Comparison of ENCODE assay signal across 1 cellular context in genomic region chr13:21522847-21523246, GRCh38.
TF ChIP-seq lines count a peak whose summit lies in the region.

No MANE protein-coding gene starts in this region.

TF ChIP-seq in K562, 482 proteins besides CTCF, POLR2A, EP300 and RAD21 (continued from another document and continues in another):
- TF ChIP-seq ZNF644 (tag; IDR thresholded peaks at IDR 0.05; ENCODE audit: low read depth) (no peak), PHF8 (IDR thresholded peaks at IDR 0.05; ENCODE audit: borderline replicate concordance, low read length) (no peak), ZNF395 (CRISPR knock-in tag; IDR thresholded peaks at IDR 0.05) (no peak), TOE1 (IDR thresholded peaks at IDR 0.05; ENCODE audit: borderline replicate concordance) (no peak), TOE1 (CRISPR knock-in tag; IDR thresholded peaks at IDR 0.05; ENCODE audit: borderline replicate concordance, low read depth) (no peak), NCOA1 (IDR thresholded peaks at IDR 0.05; ENCODE audit: low read depth) (no peak), PPARD (CRISPR knock-in tag; IDR thresholded peaks at IDR 0.05) (no peak), ZNF12 (CRISPR knock-in tag; IDR thresholded peaks at IDR 0.05) (no peak), DNMT1 (IDR thresholded peaks at IDR 0.05) (no peak), HLTF (IDR thresholded peaks at IDR 0.05) (no peak), NFRKB (IDR thresholded peaks at IDR 0.05; ENCODE audit: low read depth) (no peak), YY1 (IDR thresholded peaks at IDR 0.05; ENCODE audit: borderline replicate concordance in 1 of 3, control insufficient read depth in 1 of 3, extremely low read depth in 1 of 3, insufficient read depth in 3 of 3, insufficient read length in 1 of 3, insufficient replicate concordance in 2 of 3, low read depth in 1 of 3, low read length in 2 of 3) (peak in 1 of 3 experiments; percentile 12), ZBTB5 (IDR thresholded peaks at IDR 0.05) (no peak), JUNB (CRISPR knock-in tag; conservative IDR thresholded peaks at IDR 0.05) (no peak), ZNF445 (CRISPR knock-in tag; IDR thresholded peaks at IDR 0.05; ENCODE audit: low read depth) (no peak), TEAD4 (IDR thresholded peaks at IDR 0.05; ENCODE audit: low read length) (peak; percentile 80), TEAD4 (CRISPR knock-in tag; IDR thresholded peaks at IDR 0.05; ENCODE audit: borderline replicate concordance) (no peak), MLLT1 (IDR thresholded peaks at IDR 0.05) (no peak), EGR1 (conservative IDR thresholded peaks at IDR 0.05) (peak; percentile 61), ARID4B (CRISPR knock-in tag; IDR thresholded peaks at IDR 0.05) (no peak), SAFB (IDR thresholded peaks at IDR 0.05; ENCODE audit: borderline replicate concordance, low read depth, low read length) (no peak), ZNF347 (CRISPR knock-in tag; IDR thresholded peaks at IDR 0.05; ENCODE audit: low read depth) (no peak), ZNF253 (CRISPR knock-in tag; conservative IDR thresholded peaks at IDR 0.05) (no peak), TRIM24 (IDR thresholded peaks at IDR 0.05) (peak; percentile 53 to 69; a peak in 2 of 4 replicates), ILF3 (IDR thresholded peaks at IDR 0.05; ENCODE audit: borderline replicate concordance) (no peak), ETV6 (IDR thresholded peaks at IDR 0.05; ENCODE audit: borderline replicate concordance in 1 of 2, low read depth in 2 of 2, low read length in 1 of 2) (no peak), ETV6 (CRISPR knock-in tag; IDR thresholded peaks at IDR 0.05; ENCODE audit: borderline replicate concordance) (no peak), HDAC8 (tag; IDR thresholded peaks at IDR 0.05) (no peak), GATA2 (CRISPR knock-in tag; IDR thresholded peaks at IDR 0.05) (no peak), ZNF561 (CRISPR knock-in tag; conservative IDR thresholded peaks at IDR 0.05) (no peak), ZNF766 (CRISPR knock-in tag; conservative IDR thresholded peaks at IDR 0.05) (no peak), ZNF143 (CRISPR knock-in tag; IDR thresholded peaks at IDR 0.05) (no peak), CHCHD3 (CRISPR knock-in tag; IDR thresholded peaks at IDR 0.05) (no peak), CREM (IDR thresholded peaks at IDR 0.05; ENCODE audit: low read depth) (peak; percentile 49; the same call in 1 of the 2 replicates), RBM25 (IDR thresholded peaks at IDR 0.05; ENCODE audit: low read depth, low read length, severe bottlenecking) (no peak), NCOA2 (IDR thresholded peaks at IDR 0.05; ENCODE audit: partially characterized antibody in 2 of 2) (no peak), THAP7 (CRISPR knock-in tag; IDR thresholded peaks at IDR 0.05) (no peak), ZNF212 (CRISPR knock-in tag; IDR thresholded peaks at IDR 0.05) (no peak)
- TF ChIP-seq, protein P1, sequence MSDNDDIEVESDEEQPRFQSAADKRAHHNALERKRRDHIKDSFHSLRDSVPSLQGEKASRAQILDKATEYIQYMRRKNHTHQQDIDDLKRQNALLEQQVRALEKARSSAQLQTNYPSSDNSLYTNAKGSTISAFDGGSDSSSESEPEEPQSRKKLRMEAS (CRISPR knock-in tag; IDR thresholded peaks at IDR 0.05): no peak
- TF ChIP-seq, protein P2, sequence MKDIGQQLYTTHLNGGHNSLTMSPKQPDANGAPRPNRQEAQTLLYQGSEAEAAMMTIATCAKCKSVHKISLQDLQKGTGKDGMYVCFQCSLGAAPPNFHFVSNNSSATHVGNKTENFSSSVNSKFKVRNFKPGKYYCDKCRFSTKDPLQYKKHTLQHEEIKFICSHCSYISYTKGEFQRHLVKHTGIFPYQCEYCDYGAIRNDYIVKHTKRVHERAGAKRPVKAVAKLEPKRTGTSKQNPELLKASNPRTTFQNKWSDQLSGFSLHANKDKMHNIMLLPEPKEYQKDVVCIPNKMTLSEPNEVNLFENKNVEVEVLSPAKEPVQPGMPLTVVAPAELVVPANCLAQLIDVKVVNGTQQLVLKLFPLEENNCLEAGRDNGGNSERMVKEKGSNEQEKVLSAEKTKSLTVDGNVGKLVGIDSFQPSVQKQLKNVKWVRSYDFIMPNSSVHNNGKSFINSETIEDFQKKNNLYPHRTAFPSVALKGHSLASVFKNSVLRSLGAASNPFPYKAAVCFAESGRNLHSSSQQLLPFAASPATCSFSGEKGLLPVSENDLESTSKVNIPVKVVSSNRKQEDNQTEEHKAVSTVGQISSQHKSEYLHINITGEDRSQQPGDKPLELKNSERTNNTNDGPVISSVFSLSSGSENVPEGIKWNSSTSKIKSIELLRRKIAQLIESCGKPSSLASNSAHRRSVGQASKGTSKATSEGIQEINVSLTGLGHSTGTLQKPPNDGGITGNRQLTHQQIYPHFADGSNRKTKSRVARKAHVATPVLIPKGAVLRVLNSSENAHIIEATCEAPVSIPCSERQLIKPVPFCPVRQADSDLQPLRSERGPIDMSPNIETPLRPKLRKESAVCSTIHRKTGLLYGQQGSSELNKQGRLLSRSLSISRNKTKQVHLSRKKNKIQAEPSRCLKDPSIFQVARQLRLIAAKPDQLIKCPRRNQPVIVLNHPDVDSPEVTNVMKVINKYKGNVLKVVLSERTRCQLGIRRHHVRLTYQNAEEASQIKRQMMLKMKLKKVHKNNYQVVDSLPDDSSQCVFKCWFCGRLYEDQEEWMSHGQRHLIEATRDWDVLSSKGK (CRISPR knock-in tag; IDR thresholded peaks at IDR 0.05): no peak
- TF ChIP-seq, protein P3, sequence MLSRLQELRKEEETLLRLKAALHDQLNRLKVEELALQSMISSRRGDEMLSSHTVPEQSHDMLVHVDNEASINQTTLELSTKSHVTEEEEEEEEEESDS (CRISPR knock-in tag; IDR thresholded peaks at IDR 0.05): no peak
- TF ChIP-seq, protein P4, sequence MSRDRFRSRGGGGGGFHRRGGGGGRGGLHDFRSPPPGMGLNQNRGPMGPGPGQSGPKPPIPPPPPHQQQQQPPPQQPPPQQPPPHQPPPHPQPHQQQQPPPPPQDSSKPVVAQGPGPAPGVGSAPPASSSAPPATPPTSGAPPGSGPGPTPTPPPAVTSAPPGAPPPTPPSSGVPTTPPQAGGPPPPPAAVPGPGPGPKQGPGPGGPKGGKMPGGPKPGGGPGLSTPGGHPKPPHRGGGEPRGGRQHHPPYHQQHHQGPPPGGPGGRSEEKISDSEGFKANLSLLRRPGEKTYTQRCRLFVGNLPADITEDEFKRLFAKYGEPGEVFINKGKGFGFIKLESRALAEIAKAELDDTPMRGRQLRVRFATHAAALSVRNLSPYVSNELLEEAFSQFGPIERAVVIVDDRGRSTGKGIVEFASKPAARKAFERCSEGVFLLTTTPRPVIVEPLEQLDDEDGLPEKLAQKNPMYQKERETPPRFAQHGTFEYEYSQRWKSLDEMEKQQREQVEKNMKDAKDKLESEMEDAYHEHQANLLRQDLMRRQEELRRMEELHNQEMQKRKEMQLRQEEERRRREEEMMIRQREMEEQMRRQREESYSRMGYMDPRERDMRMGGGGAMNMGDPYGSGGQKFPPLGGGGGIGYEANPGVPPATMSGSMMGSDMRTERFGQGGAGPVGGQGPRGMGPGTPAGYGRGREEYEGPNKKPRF (IDR thresholded peaks at IDR 0.05; ENCODE audit: low read depth, low read length): no peak
- TF ChIP-seq, protein P5, sequence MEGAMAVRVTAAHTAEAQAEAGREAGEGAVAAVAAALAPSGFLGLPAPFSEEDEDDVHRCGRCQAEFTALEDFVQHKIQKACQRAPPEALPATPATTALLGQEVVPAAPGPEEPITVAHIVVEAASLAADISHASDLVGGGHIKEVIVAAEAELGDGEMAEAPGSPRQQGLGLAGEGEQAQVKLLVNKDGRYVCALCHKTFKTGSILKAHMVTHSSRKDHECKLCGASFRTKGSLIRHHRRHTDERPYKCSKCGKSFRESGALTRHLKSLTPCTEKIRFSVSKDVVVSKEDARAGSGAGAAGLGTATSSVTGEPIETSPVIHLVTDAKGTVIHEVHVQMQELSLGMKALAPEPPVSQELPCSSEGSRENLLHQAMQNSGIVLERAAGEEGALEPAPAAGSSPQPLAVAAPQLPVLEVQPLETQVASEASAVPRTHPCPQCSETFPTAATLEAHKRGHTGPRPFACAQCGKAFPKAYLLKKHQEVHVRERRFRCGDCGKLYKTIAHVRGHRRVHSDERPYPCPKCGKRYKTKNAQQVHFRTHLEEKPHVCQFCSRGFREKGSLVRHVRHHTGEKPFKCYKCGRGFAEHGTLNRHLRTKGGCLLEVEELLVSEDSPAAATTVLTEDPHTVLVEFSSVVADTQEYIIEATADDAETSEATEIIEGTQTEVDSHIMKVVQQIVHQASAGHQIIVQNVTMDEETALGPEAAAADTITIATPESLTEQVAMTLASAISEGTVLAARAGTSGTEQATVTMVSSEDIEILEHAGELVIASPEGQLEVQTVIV (CRISPR knock-in tag; IDR thresholded peaks at IDR 0.05; ENCODE audit: borderline replicate concordance): no peak
- TF ChIP-seq, protein P6, sequence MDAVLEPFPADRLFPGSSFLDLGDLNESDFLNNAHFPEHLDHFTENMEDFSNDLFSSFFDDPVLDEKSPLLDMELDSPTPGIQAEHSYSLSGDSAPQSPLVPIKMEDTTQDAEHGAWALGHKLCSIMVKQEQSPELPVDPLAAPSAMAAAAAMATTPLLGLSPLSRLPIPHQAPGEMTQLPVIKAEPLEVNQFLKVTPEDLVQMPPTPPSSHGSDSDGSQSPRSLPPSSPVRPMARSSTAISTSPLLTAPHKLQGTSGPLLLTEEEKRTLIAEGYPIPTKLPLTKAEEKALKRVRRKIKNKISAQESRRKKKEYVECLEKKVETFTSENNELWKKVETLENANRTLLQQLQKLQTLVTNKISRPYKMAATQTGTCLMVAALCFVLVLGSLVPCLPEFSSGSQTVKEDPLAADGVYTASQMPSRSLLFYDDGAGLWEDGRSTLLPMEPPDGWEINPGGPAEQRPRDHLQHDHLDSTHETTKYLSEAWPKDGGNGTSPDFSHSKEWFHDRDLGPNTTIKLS (IDR thresholded peaks at IDR 0.05; ENCODE audit: borderline replicate concordance, low read depth): no peak
